Comparison of ENCODE assay signal across 14 cellular contexts in genomic region chr2:152695763-152696162, GRCh38.
"Had no signal": no experiment of that assay in that cellular context is flagged by ENCODE, and none has a peak within 500 bp of the region (broad histone marks: within the 10 kb centered on the region; RNA-seq: fewer than 3 reads in every experiment).

No MANE protein-coding gene starts in this region.

- H3K9me3 Mint-ChIP-seq: neural crest cell; stimulated activated naive CD8-positive, alpha-beta T cell treated with anti-CD3 and anti-CD28 coated beads, Interleukin-15, amount 100 ng/mL, for 72 hours had no signal

- FAIRE-seq: keratinocyte had no signal

- H3K9me3 ChIP-seq: ascending aorta, colonic mucosa, left lung, pancreas, thoracic aorta had no signal

- H3K27ac ChIP-seq: ascending aorta, cardiac muscle cell, colonic mucosa, heart right ventricle, left lung, pancreas, thoracic aorta had no signal

- H3K36me3 ChIP-seq: colonic mucosa, thoracic aorta had no signal

- H3K4me3 Mint-ChIP-seq: neural crest cell had no signal

- H3K27me3 ChIP-seq: ascending aorta, cardiac muscle cell, colonic mucosa, heart right ventricle, left lung, pancreas had no signal

- DNase-seq: activated effector memory CD4-positive, alpha-beta T cell treated with anti-CD3 and anti-CD28 coated beads, Interleukin-2, amount 50 U/mL, for 16 hours; activated T-cell treated with anti-CD3 and anti-CD28 coated beads for 4 hours; colonic mucosa; heart right ventricle; left lung; pancreas; stimulated activated CD4-positive, alpha-beta T cell treated with anti-CD3 and anti-CD28 coated beads, Interleukin-4, amount 100 ng/mL, for 4 hours; stimulated activated naive CD8-positive, alpha-beta T cell treated with anti-CD3 and anti-CD28 coated beads, Interleukin-15, amount 100 ng/mL, for 72 hours had no signal

- ATAC-seq: heart right ventricle; left lung; pancreas; SK-N-SH treated with all-trans-retinoic acid at 6 μM for 48 hours; stimulated activated naive CD8-positive, alpha-beta T cell treated with anti-CD3 and anti-CD28 coated beads, Interleukin-15, amount 100 ng/mL, for 72 hours had no signal

- H3K4me3 ChIP-seq: ascending aorta, cardiac muscle cell, colonic mucosa, heart right ventricle, left lung, pancreas, thoracic aorta had no signal

- H3K4me1 Mint-ChIP-seq: neural crest cell had no signal

- H3K27me3 Mint-ChIP-seq: stimulated activated naive CD8-positive, alpha-beta T cell treated with anti-CD3 and anti-CD28 coated beads, Interleukin-15, amount 100 ng/mL, for 72 hours had no signal

- H3K27ac Mint-ChIP-seq: stimulated activated naive CD8-positive, alpha-beta T cell treated with anti-CD3 and anti-CD28 coated beads, Interleukin-15, amount 100 ng/mL, for 72 hours had no signal

- H3K4me1 ChIP-seq: ascending aorta, colonic mucosa had no signal
